In genomic region chr5:80301342-80301741, GRCh38 we compare ENCODE assay signal across 14 cellular contexts. TPM values are rescaled to one million over a fixed set of nuclear protein-coding genes. Genes with fewer than 3 reads are reported as not detected.
"Had no signal": no experiment of that assay in that cellular context is flagged by ENCODE, and none has a peak within 500 bp of the region (broad histone marks: within the 10 kb centered on the region; RNA-seq: fewer than 3 reads in every experiment).

No MANE protein-coding gene starts in this region.

RNA-seq across cellular contexts. Expression of gene SPZ1, which starts 18.5 kb away (rescaled TPM):
- total RNA-seq: activated B cell treated with CpG ODN at 0.5 μM for 24 hours; activated CD4-positive, alpha-beta memory T cell treated with anti-CD3 and anti-CD28 coated beads for 36 hours; activated CD4-positive, alpha-beta memory T cell treated with anti-CD3 and anti-CD28 coated beads, Interleukin-2, amount 10 ng/mL, durations not matched to agents 7 days and 5 days; activated CD4-positive, alpha-beta T cell treated with anti-CD3 and anti-CD28 coated beads for 36 hours; activated CD4-positive, alpha-beta T cell treated with anti-CD3 and anti-CD28 coated beads, Interleukin-2, amount 10 ng/mL, durations not matched to agents 24 days and 14 days; activated CD4-positive, alpha-beta T cell treated with anti-CD3 and anti-CD28 coated beads, Interleukin-2, amount 10 ng/mL, durations not matched to agents 7 days and 5 days; activated CD8-positive, alpha-beta memory T cell treated with anti-CD3 and anti-CD28 coated beads for 36 hours; activated CD8-positive, alpha-beta memory T cell treated with anti-CD3 and anti-CD28 coated beads, Interleukin-2, amount 10 ng/mL, durations not matched to agents 7 days and 5 days; activated CD8-positive, alpha-beta T cell treated with anti-CD3 and anti-CD28 coated beads for 36 hours; activated CD8-positive, alpha-beta T cell treated with anti-CD3 and anti-CD28 coated beads, Interleukin-2, amount 10 ng/mL, durations not matched to agents 7 days and 5 days; T-cell; T-helper 17 cell; T-helper 2 cell treated with Interferon-gamma antibody and Interleukin-4, amounts not matched to agents 100 ng/mL and 5 ng/mL, for 36 hours; WTC11 had no signal
